1 cellular context compared by ENCODE assay signal in the genomic region with DNA sequence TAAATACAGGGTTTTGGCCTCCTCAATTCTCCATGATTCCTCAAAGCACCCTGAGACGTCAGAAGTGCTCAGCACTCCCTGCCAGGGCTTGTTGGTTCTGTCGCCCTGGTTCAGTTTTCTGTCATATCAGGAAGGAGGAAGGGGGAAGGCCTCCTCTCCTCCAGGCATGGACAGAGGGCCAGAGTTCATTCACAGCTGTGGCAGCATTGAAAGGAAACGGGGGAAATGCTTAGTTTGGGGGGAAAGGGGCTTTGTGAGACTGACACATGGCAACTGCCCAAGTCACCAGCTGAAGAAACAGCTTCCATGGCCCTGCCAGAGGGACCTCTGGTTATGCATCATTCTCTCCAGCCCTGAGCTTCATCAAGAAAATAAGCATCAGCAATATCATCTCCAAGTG.
TF ChIP-seq lines count a peak whose summit lies in the region.

No MANE protein-coding gene starts in this region.

TF ChIP-seq in HepG2, 621 proteins besides CTCF, POLR2A, EP300 and RAD21 (continued from another document and continues in another):
- TF ChIP-seq SP1 (IDR thresholded peaks at IDR 0.05) = no peak
- TF ChIP-seq SP1 (CRISPR knock-in tag; IDR thresholded peaks at IDR 0.05) = no peak
- no peak for TF ChIP-seq TBX2 (CRISPR knock-in tag; IDR thresholded peaks at IDR 0.05; ENCODE audit: borderline replicate concordance)
- TF ChIP-seq, protein P1, sequence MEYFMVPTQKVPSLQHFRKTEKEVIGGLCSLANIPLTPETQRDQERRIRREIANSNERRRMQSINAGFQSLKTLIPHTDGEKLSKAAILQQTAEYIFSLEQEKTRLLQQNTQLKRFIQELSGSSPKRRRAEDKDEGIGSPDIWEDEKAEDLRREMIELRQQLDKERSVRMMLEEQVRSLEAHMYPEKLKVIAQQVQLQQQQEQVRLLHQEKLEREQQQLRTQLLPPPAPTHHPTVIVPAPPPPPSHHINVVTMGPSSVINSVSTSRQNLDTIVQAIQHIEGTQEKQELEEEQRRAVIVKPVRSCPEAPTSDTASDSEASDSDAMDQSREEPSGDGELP (IDR thresholded peaks at IDR 0.05; ENCODE audit: borderline replicate concordance, low read depth) = peak; percentile 68; the same call in 1 of the 2 replicates
- no peak for TF ChIP-seq STAG1 (CRISPR knock-in tag; IDR thresholded peaks at IDR 0.05)
- peak; percentile 4; the same call in 1 of the 2 replicates for TF ChIP-seq CHD4 (IDR thresholded peaks at IDR 0.05; ENCODE audit: borderline replicate concordance, low read length)
- TF ChIP-seq ZFP1 (CRISPR knock-in tag; IDR thresholded peaks at IDR 0.05) = no peak
- TF ChIP-seq, protein P2, sequence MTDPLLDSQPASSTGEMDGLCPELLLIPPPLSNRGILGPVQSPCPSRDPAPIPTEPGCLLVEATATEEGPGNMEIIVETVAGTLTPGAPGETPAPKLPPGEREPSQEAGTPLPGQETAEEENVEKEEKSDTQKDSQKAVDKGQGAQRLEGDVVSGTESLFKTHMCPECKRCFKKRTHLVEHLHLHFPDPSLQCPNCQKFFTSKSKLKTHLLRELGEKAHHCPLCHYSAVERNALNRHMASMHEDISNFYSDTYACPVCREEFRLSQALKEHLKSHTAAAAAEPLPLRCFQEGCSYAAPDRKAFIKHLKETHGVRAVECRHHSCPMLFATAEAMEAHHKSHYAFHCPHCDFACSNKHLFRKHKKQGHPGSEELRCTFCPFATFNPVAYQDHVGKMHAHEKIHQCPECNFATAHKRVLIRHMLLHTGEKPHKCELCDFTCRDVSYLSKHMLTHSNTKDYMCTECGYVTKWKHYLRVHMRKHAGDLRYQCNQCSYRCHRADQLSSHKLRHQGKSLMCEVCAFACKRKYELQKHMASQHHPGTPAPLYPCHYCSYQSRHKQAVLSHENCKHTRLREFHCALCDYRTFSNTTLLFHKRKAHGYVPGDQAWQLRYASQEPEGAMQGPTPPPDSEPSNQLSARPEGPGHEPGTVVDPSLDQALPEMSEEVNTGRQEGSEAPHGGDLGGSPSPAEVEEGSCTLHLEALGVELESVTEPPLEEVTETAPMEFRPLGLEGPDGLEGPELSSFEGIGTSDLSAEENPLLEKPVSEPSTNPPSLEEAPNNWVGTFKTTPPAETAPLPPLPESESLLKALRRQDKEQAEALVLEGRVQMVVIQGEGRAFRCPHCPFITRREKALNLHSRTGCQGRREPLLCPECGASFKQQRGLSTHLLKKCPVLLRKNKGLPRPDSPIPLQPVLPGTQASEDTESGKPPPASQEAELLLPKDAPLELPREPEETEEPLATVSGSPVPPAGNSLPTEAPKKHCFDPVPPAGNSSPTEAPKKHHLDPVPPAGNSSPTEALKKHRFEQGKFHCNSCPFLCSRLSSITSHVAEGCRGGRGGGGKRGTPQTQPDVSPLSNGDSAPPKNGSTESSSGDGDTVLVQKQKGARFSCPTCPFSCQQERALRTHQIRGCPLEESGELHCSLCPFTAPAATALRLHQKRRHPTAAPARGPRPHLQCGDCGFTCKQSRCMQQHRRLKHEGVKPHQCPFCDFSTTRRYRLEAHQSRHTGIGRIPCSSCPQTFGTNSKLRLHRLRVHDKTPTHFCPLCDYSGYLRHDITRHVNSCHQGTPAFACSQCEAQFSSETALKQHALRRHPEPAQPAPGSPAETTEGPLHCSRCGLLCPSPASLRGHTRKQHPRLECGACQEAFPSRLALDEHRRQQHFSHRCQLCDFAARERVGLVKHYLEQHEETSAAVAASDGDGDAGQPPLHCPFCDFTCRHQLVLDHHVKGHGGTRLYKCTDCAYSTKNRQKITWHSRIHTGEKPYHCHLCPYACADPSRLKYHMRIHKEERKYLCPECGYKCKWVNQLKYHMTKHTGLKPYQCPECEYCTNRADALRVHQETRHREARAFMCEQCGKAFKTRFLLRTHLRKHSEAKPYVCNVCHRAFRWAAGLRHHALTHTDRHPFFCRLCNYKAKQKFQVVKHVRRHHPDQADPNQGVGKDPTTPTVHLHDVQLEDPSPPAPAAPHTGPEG (CRISPR knock-in tag; IDR thresholded peaks at IDR 0.05) = no peak
- TF ChIP-seq, protein P3, sequence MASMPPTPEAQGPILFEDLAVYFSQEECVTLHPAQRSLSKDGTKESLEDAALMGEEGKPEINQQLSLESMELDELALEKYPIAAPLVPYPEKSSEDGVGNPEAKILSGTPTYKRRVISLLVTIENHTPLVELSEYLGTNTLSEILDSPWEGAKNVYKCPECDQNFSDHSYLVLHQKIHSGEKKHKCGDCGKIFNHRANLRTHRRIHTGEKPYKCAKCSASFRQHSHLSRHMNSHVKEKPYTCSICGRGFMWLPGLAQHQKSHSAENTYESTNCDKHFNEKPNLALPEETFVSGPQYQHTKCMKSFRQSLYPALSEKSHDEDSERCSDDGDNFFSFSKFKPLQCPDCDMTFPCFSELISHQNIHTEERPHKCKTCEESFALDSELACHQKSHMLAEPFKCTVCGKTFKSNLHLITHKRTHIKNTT (CRISPR knock-in tag; IDR thresholded peaks at IDR 0.05) = no peak
- TF ChIP-seq HIVEP1 (CRISPR knock-in tag; IDR thresholded peaks at IDR 0.05) = no peak
- TF ChIP-seq, protein P4, sequence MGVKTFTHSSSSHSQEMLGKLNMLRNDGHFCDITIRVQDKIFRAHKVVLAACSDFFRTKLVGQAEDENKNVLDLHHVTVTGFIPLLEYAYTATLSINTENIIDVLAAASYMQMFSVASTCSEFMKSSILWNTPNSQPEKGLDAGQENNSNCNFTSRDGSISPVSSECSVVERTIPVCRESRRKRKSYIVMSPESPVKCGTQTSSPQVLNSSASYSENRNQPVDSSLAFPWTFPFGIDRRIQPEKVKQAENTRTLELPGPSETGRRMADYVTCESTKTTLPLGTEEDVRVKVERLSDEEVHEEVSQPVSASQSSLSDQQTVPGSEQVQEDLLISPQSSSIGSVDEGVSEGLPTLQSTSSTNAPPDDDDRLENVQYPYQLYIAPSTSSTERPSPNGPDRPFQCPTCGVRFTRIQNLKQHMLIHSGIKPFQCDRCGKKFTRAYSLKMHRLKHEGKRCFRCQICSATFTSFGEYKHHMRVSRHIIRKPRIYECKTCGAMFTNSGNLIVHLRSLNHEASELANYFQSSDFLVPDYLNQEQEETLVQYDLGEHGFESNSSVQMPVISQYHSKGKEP (CRISPR knock-in tag; IDR thresholded peaks at IDR 0.05) = no peak
- no peak for TF ChIP-seq SYNCRIP (IDR thresholded peaks at IDR 0.05; ENCODE audit: insufficient read depth, low read depth, low read length)
- TF ChIP-seq, protein P5, sequence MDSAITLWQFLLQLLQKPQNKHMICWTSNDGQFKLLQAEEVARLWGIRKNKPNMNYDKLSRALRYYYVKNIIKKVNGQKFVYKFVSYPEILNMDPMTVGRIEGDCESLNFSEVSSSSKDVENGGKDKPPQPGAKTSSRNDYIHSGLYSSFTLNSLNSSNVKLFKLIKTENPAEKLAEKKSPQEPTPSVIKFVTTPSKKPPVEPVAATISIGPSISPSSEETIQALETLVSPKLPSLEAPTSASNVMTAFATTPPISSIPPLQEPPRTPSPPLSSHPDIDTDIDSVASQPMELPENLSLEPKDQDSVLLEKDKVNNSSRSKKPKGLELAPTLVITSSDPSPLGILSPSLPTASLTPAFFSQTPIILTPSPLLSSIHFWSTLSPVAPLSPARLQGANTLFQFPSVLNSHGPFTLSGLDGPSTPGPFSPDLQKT (CRISPR knock-in tag; IDR thresholded peaks at IDR 0.05; ENCODE audit: borderline replicate concordance) = no peak
- no peak for TF ChIP-seq ZFP90 (CRISPR knock-in tag; IDR thresholded peaks at IDR 0.05; ENCODE audit: borderline replicate concordance)
- no peak for TF ChIP-seq GTF2F1 (IDR thresholded peaks at IDR 0.05; ENCODE audit: low read length)
- TF ChIP-seq, protein P6, sequence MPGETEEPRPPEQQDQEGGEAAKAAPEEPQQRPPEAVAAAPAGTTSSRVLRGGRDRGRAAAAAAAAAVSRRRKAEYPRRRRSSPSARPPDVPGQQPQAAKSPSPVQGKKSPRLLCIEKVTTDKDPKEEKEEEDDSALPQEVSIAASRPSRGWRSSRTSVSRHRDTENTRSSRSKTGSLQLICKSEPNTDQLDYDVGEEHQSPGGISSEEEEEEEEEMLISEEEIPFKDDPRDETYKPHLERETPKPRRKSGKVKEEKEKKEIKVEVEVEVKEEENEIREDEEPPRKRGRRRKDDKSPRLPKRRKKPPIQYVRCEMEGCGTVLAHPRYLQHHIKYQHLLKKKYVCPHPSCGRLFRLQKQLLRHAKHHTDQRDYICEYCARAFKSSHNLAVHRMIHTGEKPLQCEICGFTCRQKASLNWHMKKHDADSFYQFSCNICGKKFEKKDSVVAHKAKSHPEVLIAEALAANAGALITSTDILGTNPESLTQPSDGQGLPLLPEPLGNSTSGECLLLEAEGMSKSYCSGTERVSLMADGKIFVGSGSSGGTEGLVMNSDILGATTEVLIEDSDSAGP (CRISPR knock-in tag; IDR thresholded peaks at IDR 0.05; ENCODE audit: borderline replicate concordance) = no peak
- TF ChIP-seq, protein P7, sequence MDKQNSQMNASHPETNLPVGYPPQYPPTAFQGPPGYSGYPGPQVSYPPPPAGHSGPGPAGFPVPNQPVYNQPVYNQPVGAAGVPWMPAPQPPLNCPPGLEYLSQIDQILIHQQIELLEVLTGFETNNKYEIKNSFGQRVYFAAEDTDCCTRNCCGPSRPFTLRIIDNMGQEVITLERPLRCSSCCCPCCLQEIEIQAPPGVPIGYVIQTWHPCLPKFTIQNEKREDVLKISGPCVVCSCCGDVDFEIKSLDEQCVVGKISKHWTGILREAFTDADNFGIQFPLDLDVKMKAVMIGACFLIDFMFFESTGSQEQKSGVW (CRISPR knock-in tag; IDR thresholded peaks at IDR 0.05; ENCODE audit: borderline replicate concordance) = no peak
- no peak for TF ChIP-seq ZNF776 (CRISPR knock-in tag; IDR thresholded peaks at IDR 0.05)
- no peak for TF ChIP-seq TCF7L2 (IDR thresholded peaks at IDR 0.05; ENCODE audit: low read depth, low read length)
- TF ChIP-seq REXO4 (CRISPR knock-in tag; IDR thresholded peaks at IDR 0.05; ENCODE audit: borderline replicate concordance) = no peak
- TF ChIP-seq NFKBIZ (CRISPR knock-in tag; IDR thresholded peaks at IDR 0.05) = no peak
- TF ChIP-seq CREM (IDR thresholded peaks at IDR 0.05) = no peak
- TF ChIP-seq CREM (CRISPR knock-in tag; IDR thresholded peaks at IDR 0.05) = no peak
- TF ChIP-seq MAFF (IDR thresholded peaks at IDR 0.05; ENCODE audit: low read depth, low read length) = no peak
- TF ChIP-seq, protein P8, sequence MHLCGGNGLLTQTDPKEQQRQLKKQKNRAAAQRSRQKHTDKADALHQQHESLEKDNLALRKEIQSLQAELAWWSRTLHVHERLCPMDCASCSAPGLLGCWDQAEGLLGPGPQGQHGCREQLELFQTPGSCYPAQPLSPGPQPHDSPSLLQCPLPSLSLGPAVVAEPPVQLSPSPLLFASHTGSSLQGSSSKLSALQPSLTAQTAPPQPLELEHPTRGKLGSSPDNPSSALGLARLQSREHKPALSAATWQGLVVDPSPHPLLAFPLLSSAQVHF (CRISPR knock-in tag; IDR thresholded peaks at IDR 0.05) = no peak
- no peak for TF ChIP-seq ZNF260 (CRISPR knock-in tag; IDR thresholded peaks at IDR 0.05; ENCODE audit: borderline replicate concordance, low read depth)
- no peak for TF ChIP-seq ETV6 (CRISPR knock-in tag; conservative IDR thresholded peaks at IDR 0.05)
- TF ChIP-seq ZNF557 (CRISPR knock-in tag; IDR thresholded peaks at IDR 0.05) = no peak
- TF ChIP-seq, protein P9, sequence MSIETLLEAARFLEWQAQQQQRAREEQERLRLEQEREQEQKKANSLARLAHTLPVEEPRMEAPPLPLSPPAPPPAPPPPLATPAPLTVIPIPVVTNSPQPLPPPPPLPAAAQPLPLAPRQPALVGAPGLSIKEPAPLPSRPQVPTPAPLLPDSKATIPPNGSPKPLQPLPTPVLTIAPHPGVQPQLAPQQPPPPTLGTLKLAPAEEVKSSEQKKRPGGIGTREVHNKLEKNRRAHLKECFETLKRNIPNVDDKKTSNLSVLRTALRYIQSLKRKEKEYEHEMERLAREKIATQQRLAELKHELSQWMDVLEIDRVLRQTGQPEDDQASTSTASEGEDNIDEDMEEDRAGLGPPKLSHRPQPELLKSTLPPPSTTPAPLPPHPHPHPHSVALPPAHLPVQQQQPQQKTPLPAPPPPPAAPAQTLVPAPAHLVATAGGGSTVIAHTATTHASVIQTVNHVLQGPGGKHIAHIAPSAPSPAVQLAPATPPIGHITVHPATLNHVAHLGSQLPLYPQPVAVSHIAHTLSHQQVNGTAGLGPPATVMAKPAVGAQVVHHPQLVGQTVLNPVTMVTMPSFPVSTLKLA (IDR thresholded peaks at IDR 0.05) = no peak
- TF ChIP-seq SRY (CRISPR knock-in tag; IDR thresholded peaks at IDR 0.05) = no peak
- TF ChIP-seq ARID2 (CRISPR knock-in tag; IDR thresholded peaks at IDR 0.05; ENCODE audit: borderline replicate concordance) = no peak
- no peak for TF ChIP-seq KAT7 (CRISPR knock-in tag; IDR thresholded peaks at IDR 0.05; ENCODE audit: borderline replicate concordance)
- no peak for TF ChIP-seq ZNF468 (CRISPR knock-in tag; IDR thresholded peaks at IDR 0.05)
- TF ChIP-seq ZNF337 (CRISPR knock-in tag; IDR thresholded peaks at IDR 0.05; ENCODE audit: borderline replicate concordance, low read depth) = no peak
- no peak for TF ChIP-seq ZNF510 (CRISPR knock-in tag; IDR thresholded peaks at IDR 0.05; ENCODE audit: low read depth)
- no peak for TF ChIP-seq TP53 (CRISPR knock-in tag; conservative IDR thresholded peaks at IDR 0.05)
- 0 out of 2 replicates have a peak, but pooled peaks have one; percentile 30 for TF ChIP-seq DR1 (CRISPR knock-in tag; IDR thresholded peaks at IDR 0.05)
- no peak for TF ChIP-seq CBFB (CRISPR knock-in tag; IDR thresholded peaks at IDR 0.05)
- TF ChIP-seq, protein P10, sequence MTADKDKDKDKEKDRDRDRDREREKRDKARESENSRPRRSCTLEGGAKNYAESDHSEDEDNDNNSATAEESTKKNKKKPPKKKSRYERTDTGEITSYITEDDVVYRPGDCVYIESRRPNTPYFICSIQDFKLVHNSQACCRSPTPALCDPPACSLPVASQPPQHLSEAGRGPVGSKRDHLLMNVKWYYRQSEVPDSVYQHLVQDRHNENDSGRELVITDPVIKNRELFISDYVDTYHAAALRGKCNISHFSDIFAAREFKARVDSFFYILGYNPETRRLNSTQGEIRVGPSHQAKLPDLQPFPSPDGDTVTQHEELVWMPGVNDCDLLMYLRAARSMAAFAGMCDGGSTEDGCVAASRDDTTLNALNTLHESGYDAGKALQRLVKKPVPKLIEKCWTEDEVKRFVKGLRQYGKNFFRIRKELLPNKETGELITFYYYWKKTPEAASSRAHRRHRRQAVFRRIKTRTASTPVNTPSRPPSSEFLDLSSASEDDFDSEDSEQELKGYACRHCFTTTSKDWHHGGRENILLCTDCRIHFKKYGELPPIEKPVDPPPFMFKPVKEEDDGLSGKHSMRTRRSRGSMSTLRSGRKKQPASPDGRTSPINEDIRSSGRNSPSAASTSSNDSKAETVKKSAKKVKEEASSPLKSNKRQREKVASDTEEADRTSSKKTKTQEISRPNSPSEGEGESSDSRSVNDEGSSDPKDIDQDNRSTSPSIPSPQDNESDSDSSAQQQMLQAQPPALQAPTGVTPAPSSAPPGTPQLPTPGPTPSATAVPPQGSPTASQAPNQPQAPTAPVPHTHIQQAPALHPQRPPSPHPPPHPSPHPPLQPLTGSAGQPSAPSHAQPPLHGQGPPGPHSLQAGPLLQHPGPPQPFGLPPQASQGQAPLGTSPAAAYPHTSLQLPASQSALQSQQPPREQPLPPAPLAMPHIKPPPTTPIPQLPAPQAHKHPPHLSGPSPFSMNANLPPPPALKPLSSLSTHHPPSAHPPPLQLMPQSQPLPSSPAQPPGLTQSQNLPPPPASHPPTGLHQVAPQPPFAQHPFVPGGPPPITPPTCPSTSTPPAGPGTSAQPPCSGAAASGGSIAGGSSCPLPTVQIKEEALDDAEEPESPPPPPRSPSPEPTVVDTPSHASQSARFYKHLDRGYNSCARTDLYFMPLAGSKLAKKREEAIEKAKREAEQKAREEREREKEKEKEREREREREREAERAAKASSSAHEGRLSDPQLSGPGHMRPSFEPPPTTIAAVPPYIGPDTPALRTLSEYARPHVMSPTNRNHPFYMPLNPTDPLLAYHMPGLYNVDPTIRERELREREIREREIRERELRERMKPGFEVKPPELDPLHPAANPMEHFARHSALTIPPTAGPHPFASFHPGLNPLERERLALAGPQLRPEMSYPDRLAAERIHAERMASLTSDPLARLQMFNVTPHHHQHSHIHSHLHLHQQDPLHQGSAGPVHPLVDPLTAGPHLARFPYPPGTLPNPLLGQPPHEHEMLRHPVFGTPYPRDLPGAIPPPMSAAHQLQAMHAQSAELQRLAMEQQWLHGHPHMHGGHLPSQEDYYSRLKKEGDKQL (CRISPR knock-in tag; IDR thresholded peaks at IDR 0.05; ENCODE audit: low read depth) = no peak
